In the genomic region with DNA sequence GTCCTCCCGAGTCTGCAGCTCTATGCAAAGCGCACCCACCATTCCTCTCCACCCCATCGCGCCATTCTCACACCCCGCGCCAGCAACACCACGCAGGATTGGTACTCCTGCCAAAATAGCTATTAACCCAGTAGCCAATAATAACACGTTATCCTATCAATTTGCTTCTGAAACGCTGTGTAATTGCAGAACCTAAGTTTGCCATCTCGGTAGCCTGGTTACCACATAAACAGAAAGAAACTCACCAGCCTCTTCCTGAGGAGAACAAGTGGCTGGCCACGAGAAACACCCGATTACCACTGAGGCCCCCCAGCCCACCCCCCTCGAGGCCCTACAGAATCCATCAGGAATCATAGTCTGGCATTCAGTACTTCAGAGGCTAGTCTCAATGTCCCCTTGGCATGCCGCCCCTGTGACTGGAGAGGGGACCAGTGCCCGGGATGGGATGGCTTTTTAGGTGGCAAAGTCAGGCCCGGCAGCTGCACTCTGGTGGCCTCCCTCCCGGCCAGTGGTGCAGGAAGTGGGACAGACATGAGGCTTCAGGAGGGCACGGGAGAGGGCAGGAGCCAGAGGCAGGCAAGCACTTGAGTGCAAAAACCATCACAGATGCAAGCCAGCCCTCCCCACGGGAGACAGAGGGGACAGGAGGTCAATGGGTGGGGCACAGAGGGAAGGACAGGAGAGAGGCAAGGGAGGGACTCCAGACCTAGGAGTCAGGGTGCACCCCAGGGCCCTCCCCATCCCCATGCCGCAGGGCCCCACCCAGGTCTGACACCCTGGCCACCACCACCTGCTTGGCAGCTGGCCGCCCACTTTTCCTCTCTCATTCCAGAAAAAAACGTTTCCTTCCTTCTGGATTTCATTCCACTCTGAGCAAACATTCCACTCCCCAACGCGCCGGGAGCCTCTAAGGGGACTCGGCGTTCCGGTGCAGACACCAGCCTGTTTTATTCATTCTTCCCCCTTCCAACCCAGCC, we compare ENCODE assay signal across 12 cellular contexts.
DNase-seq lines count a peak whose midpoint lies in the region; ATAC-seq, FAIRE-seq and TF ChIP-seq lines count a peak whose summit lies in the region.
"Had no signal": no experiment of that assay in that cellular context is flagged by ENCODE, and none has a peak within 500 bp of the region (broad histone marks: within the 10 kb centered on the region; RNA-seq: fewer than 3 reads in every experiment).

No MANE protein-coding gene starts in this region.

- H3K36me3 ChIP-seq in lung (ENCODE audit: control insufficient read depth in 2 of 2, insufficient read depth in 2 of 2, low read length in 2 of 2) = no peaks in the 10 kb centered on the region
- H3K36me3 ChIP-seq: BE2C had no signal

- peak overlapping the region in 1 of 2 donors; percentile 2 for H3K27ac ChIP-seq in lung (ENCODE audit: low read depth in 1 of 2, low read length in 1 of 2)
- peak overlapping the region in 18 of 21 experiments; percentile 23 to 85 (median 69) for H3K27ac ChIP-seq in skin epidermis
- no peak overlapping the region for H3K27ac ChIP-seq in foreskin keratinocyte

- no peaks in the 10 kb centered on the region for H3K27me3 ChIP-seq in lung (ENCODE audit: control insufficient read depth, insufficient read depth)
- no peaks in the 10 kb centered on the region for H3K27me3 ChIP-seq in foreskin keratinocyte
- H3K27me3 ChIP-seq: BE2C had no signal

- 47 to 54% methylated on average over 28 of the region's 28 CpGs for whole genome bisulfite sequencing in lung, 2 donors

- DNase-seq in NCI-H1092 (lab: John Stamatoyannopoulos, UW) = peak; percentile 14
- DNase-seq in dermis microvascular lymphatic vessel endothelial cell (ENCODE audit: low read depth in 2 of 2) = peak; percentile 14 to 17
- DNase-seq in lung (ENCODE audit: low spot score) = no peak
- DNase-seq in frontal cortex (ENCODE audit: low spot score in 2 of 2) = no peak
- DNase-seq in foreskin keratinocyte = no peak
- no peak for DNase-seq in GOT3 (lab: John Stamatoyannopoulos, UW)
- DNase-seq: effector CD8-positive, alpha-beta T cell; EL; SIG-M5 had no signal

- no peaks in the 10 kb centered on the region for H3K9me3 ChIP-seq in lung (ENCODE audit: control insufficient read depth in 2 of 2, insufficient read depth in 1 of 2, low read length in 1 of 2)
- H3K9me3 ChIP-seq: BE2C had no signal

- H3K4me3 ChIP-seq in lung = no peak overlapping the region
- peak overlapping the region in 4 of 7 experiments; percentile 1 to 22 (median 16) for H3K4me3 ChIP-seq in skin epidermis

- H3K4me1 ChIP-seq in lung (ENCODE audit: control insufficient read depth in 2 of 2, insufficient read depth in 2 of 2, low read length in 2 of 2) = peaks cover 0 to 10% of the 10 kb centered on the region in 2 donors
- no peaks in the 10 kb centered on the region for H3K4me1 ChIP-seq in foreskin keratinocyte

- TF ChIP-seq CTCF in lung (IDR thresholded peaks at IDR 0.05; ENCODE audit: control extremely low read depth, extremely low read depth) (no peak), foreskin keratinocyte (conservative IDR thresholded peaks at IDR 0.05) (no peak)

- FAIRE-seq in frontal cortex (lab: Jason Lieb, UNC) = no peak

- ATAC-seq in lung (ENCODE audit: insufficient read depth, low FRiP score) = peak; percentile 15
- no peak for ATAC-seq in foreskin keratinocyte
- ATAC-seq in HG03520 (IDR thresholded peaks at IDR 0.05; ENCODE audit: unreplicated experiment) = no peak

Comparison
In these comparisons a context has a peak if more than half of its experiments do, and no peak if none do; other contexts are left out.
1. DNase-seq: peak in NCI-H1092 (single experiment) and dermis microvascular lymphatic vessel endothelial cell (2 of 2); none in lung (single experiment), frontal cortex (0 of 2), foreskin keratinocyte (0 of 2) and GOT3 (single experiment).